ENCODE assay signal across 9 cellular contexts in genomic region chr7:142583424-142583823, GRCh38.
DNase-seq lines count a peak whose midpoint lies in the region; ATAC-seq and TF ChIP-seq lines count a peak whose summit lies in the region.
"Had no signal": no experiment of that assay in that cellular context is flagged by ENCODE, and none has a peak within 500 bp of the region (broad histone marks: within the 10 kb centered on the region; RNA-seq: fewer than 3 reads in every experiment).

No MANE protein-coding gene starts in this region.

- DNase-seq in GM12865 (ENCODE audit: low read depth), result peak; percentile 79
- peak; percentile 90 for DNase-seq in LHCN-M2 (ENCODE audit: low read depth)
- DNase-seq in choroid plexus epithelial cell (ENCODE audit: low read depth), result peak; percentile 96
- peak; percentile 48 for DNase-seq in stimulated activated CD4-positive, alpha-beta T cell treated with anti-CD3 and anti-CD28 coated beads, Interleukin-1b, Interleukin-23, amount 100 ng/mL, for 48 hours
- DNase-seq in central memory CD4-positive, alpha-beta T cell, result no peak
- DNase-seq in DMS114 treated with DMSO at 0.1 percent for 48 hours (lab: John Stamatoyannopoulos, UW; ENCODE audit: unreplicated experiment), result no peak
- DNase-seq in NOMO-1 treated with dmso at 0.1 percent for 144 hours (lab: John Stamatoyannopoulos, UW; ENCODE audit: unreplicated experiment), result no peak
- DNase-seq: naive B cell had no signal

- no peak overlapping the region for H3K4me3 ChIP-seq in GM12865 (ENCODE audit: low read depth, low read length)
- no peak overlapping the region for H3K4me3 ChIP-seq in choroid plexus epithelial cell (ENCODE audit: low read depth, low read length)

- peak; percentile 52 for ATAC-seq in GM21825 (IDR thresholded peaks at IDR 0.05; ENCODE audit: unreplicated experiment)

- TF ChIP-seq CTCF in GM12865 (IDR thresholded peaks at IDR 0.05; ENCODE audit: insufficient read depth, low read depth, low read length, missing control alignments) (no peak), choroid plexus epithelial cell (conservative IDR thresholded peaks at IDR 0.05; ENCODE audit: low read depth, low read length) (no peak)

Comparison
In these comparisons a context has a peak if more than half of its experiments do, and no peak if none do; other contexts are left out.
1. DNase-seq: peak in GM12865 (single experiment), LHCN-M2 (single experiment), choroid plexus epithelial cell (single experiment) and stimulated activated CD4-positive, alpha-beta T cell treated with anti-CD3 and anti-CD28 coated beads, Interleukin-1b, Interleukin-23, amount 100 ng/mL, for 48 hours (single experiment); none in central memory CD4-positive, alpha-beta T cell (single experiment), DMS114 treated with DMSO at 0.1 percent for 48 hours (single experiment) and NOMO-1 treated with dmso at 0.1 percent for 144 hours (single experiment).